9 cellular contexts compared by ENCODE assay signal in genomic region chr5:43110606-43111170, GRCh38. TPM values are rescaled to one million over a fixed set of nuclear protein-coding genes. Genes with fewer than 3 reads are reported as not detected.
DNase-seq lines count a peak whose midpoint lies in the region; ATAC-seq and TF ChIP-seq lines count a peak whose summit lies in the region.
"Had no signal": no experiment of that assay in that cellular context is flagged by ENCODE, and none has a peak within 500 bp of the region (broad histone marks: within the 10 kb centered on the region; RNA-seq: fewer than 3 reads in every experiment).

No MANE protein-coding gene starts in this region.

- H3K4me3 ChIP-seq in uterus = no peak overlapping the region
- H3K4me3 ChIP-seq: lung had no signal

- POLR2A ChIA-PET in CD4-positive, alpha-beta T cell (lab: Charles Lee) = interaction anchor here (0.6 to 10.3 kb wide), 10 partner anchors 12 to 374 kb away, joined by 3 to 209 read pairs (median 7); partner anchors contain the start of genes ANXA2R, HMGCS1, TMEM267 and ZNF131
- POLR2A ChIA-PET in activated CD4-positive, alpha-beta T cell treated with anti-CD3 and anti-CD28 coated beads, Interleukin-2, amount 10 ng/mL, durations not matched to agents 7 days and 5 days (lab: Charles Lee) = no interaction called here

- no peaks in the 10 kb centered on the region for H3K4me1 ChIP-seq in uterus

- intact Hi-C loops in CD4-positive, alpha-beta T cell (cut with DNase I, micrococcal nuclease) = no loop called here
- intact Hi-C loops in uterus (cut with DNase I; ENCODE audit: low total_unique reads) = no loop called here

- H3K9me3 ChIP-seq in CD4-positive, alpha-beta T cell (ENCODE audit: control insufficient read depth, low read length) = no peaks in the 10 kb centered on the region
- H3K9me3 ChIP-seq in uterus = no peaks in the 10 kb centered on the region

- CTCF ChIA-PET in CD4-positive, alpha-beta T cell (lab: Charles Lee) = interaction anchor here (0.6 to 2.0 kb wide), 6 partner anchors 11 to 199 kb away, joined by 3 to 12 read pairs (median 4); partner anchors contain the start of gene ZNF131
- CTCF ChIA-PET in activated CD4-positive, alpha-beta T cell treated with anti-CD3 and anti-CD28 coated beads, Interleukin-2, amount 10 ng/mL, durations not matched to agents 7 days and 5 days (lab: Charles Lee) = interaction anchor here (1.0 to 14.9 kb wide), 5 partner anchors 8 to 279 kb away, joined by 3 to 166 read pairs (median 4); partner anchors contain the start of gene ZNF131

- H3K36me3 Mint-ChIP-seq in CD4-positive, alpha-beta T cell (ENCODE audit: low read depth) = peaks cover 1% of the 10 kb centered on the region
- H3K36me3 Mint-ChIP-seq in HFFc6 (ENCODE audit: low read depth) = no peaks in the 10 kb centered on the region
- no peaks in the 10 kb centered on the region for H3K36me3 Mint-ChIP-seq in activated CD4-positive, alpha-beta T cell treated with anti-CD3 and anti-CD28 coated beads, Interleukin-2, amount 10 ng/mL, durations not matched to agents 7 days and 5 days (ENCODE audit: low read depth)

- H3K27me3 ChIP-seq in CD4-positive, alpha-beta T cell (ENCODE audit: control insufficient read depth, insufficient read depth, low read length) = no peaks in the 10 kb centered on the region
- no peaks in the 10 kb centered on the region for H3K27me3 ChIP-seq in uterus

- no peaks in the 10 kb centered on the region for H3K27me3 Mint-ChIP-seq in CD4-positive, alpha-beta T cell
- peaks cover 2% of the 10 kb centered on the region; the same call in 1 of the 2 replicates for H3K27me3 Mint-ChIP-seq in HFFc6 (ENCODE audit: insufficient read depth)
- H3K27me3 Mint-ChIP-seq in activated CD4-positive, alpha-beta T cell treated with anti-CD3 and anti-CD28 coated beads, Interleukin-2, amount 10 ng/mL, durations not matched to agents 7 days and 5 days = no peaks in the 10 kb centered on the region

- TF ChIP-seq CTCF in CD4-positive, alpha-beta T cell (IDR thresholded peaks at IDR 0.05) = peak; percentile 67
- peak; percentile 56 for TF ChIP-seq CTCF in HFFc6 (IDR thresholded peaks at IDR 0.05)
- no peak for TF ChIP-seq CTCF in uterus (IDR thresholded peaks at IDR 0.05)

- H3K27ac ChIP-seq in CD4-positive, alpha-beta T cell (ENCODE audit: low read depth, low read length) = no peak overlapping the region
- H3K27ac ChIP-seq in uterus = no peak overlapping the region

- peak in 7 of 10 experiments; percentile 11 to 36 (median 24) for DNase-seq in CD4-positive, alpha-beta T cell
- no peak for DNase-seq in HFFc6
- DNase-seq in activated CD4-positive, alpha-beta T cell treated with anti-CD3 and anti-CD28 coated beads, Interleukin-2, amount 10 ng/mL, durations not matched to agents 7 days and 5 days = peak; percentile 16
- DNase-seq in iPS-NIHi11 (ENCODE audit: low spot score) = peak; percentile 45
- no peak for DNase-seq in DMS79 treated with DMSO at 0.1 percent for 48 hours (lab: John Stamatoyannopoulos, UW)
- no peak for DNase-seq in uterus
- DNase-seq in NCI-H345 (lab: John Stamatoyannopoulos, UW) = no peak

- no peaks in the 10 kb centered on the region for H3K36me3 ChIP-seq in uterus

- no peaks in the 10 kb centered on the region for H3K9me3 Mint-ChIP-seq in CD4-positive, alpha-beta T cell
- H3K9me3 Mint-ChIP-seq in HFFc6 = no peaks in the 10 kb centered on the region
- no peaks in the 10 kb centered on the region for H3K9me3 Mint-ChIP-seq in activated CD4-positive, alpha-beta T cell treated with anti-CD3 and anti-CD28 coated beads, Interleukin-2, amount 10 ng/mL, durations not matched to agents 7 days and 5 days

- H3K4me1 Mint-ChIP-seq in CD4-positive, alpha-beta T cell (ENCODE audit: low read depth) = peaks cover 31% of the 10 kb centered on the region
- peaks cover 33% of the 10 kb centered on the region for H3K4me1 Mint-ChIP-seq in HFFc6 (ENCODE audit: low read depth)
- H3K4me1 Mint-ChIP-seq in activated CD4-positive, alpha-beta T cell treated with anti-CD3 and anti-CD28 coated beads, Interleukin-2, amount 10 ng/mL, durations not matched to agents 7 days and 5 days = peaks cover 40% of the 10 kb centered on the region

- peak overlapping the region; percentile 44 for H3K4me3 Mint-ChIP-seq in CD4-positive, alpha-beta T cell
- no peak overlapping the region for H3K4me3 Mint-ChIP-seq in HFFc6
- H3K4me3 Mint-ChIP-seq in activated CD4-positive, alpha-beta T cell treated with anti-CD3 and anti-CD28 coated beads, Interleukin-2, amount 10 ng/mL, durations not matched to agents 7 days and 5 days = peak overlapping the region; percentile 0

- ATAC-seq in CD4-positive, alpha-beta T cell (ENCODE audit: poor library complexity) = peak; percentile 87
- ATAC-seq in HG03039 (IDR thresholded peaks at IDR 0.05; ENCODE audit: unreplicated experiment) = no peak

- peak overlapping the region; percentile 74 for H3K27ac Mint-ChIP-seq in CD4-positive, alpha-beta T cell
- H3K27ac Mint-ChIP-seq in HFFc6 = no peak overlapping the region
- H3K27ac Mint-ChIP-seq in activated CD4-positive, alpha-beta T cell treated with anti-CD3 and anti-CD28 coated beads, Interleukin-2, amount 10 ng/mL, durations not matched to agents 7 days and 5 days = peak overlapping the region; percentile 86

- no peak for TF ChIP-seq POLR2A in uterus (IDR thresholded peaks at IDR 0.05)

RNA-seq across cellular contexts. Expression of gene ZNF131, which starts 10.0 kb away (rescaled TPM):
- 10 to 100 TPM; 71.7 to 72.4 TPM for total RNA-seq in CD4-positive, alpha-beta T cell
- 10 to 100 TPM; 29.1 to 34.3 (median 31.8) TPM for total RNA-seq in HFFc6 (2021; fragmentation: NEBNext Ultra II Directional; extraction: Animal tissue kit (Norgen Biotek cat#: 25700))
- total RNA-seq in activated CD4-positive, alpha-beta T cell treated with anti-CD3 and anti-CD28 coated beads, Interleukin-2, amount 10 ng/mL, durations not matched to agents 7 days and 5 days = 10 to 100 TPM; 48.4 to 50.8 TPM
- total RNA-seq in uterus = 10 to 100 TPM; 28.2 to 75.4 (median 45.7) TPM

Comparison
In these comparisons a context has a peak if more than half of its experiments do, and no peak if none do; other contexts are left out.
1. DNase-seq: peak in CD4-positive, alpha-beta T cell (7 of 10), activated CD4-positive, alpha-beta T cell treated with anti-CD3 and anti-CD28 coated beads, Interleukin-2, amount 10 ng/mL, durations not matched to agents 7 days and 5 days (single experiment) and iPS-NIHi11 (single experiment); none in HFFc6 (single experiment), DMS79 treated with DMSO at 0.1 percent for 48 hours (single experiment), uterus (0 of 2) and NCI-H345 (single experiment).
2. CTCF ChIP-seq: peak in CD4-positive, alpha-beta T cell (single experiment) and HFFc6 (single experiment); none in uterus (0 of 4).